Comparison of ENCODE assay signal across 1 cellular context in genomic region chr1:113874017-113874879, GRCh38.
TF ChIP-seq lines count a peak whose summit lies in the region.

No MANE protein-coding gene starts in this region.

TF ChIP-seq in K562, 482 proteins besides CTCF, POLR2A, EP300 and RAD21 (continued from another document and continues in another):
- no peak for TF ChIP-seq ZBTB34 (CRISPR knock-in tag; IDR thresholded peaks at IDR 0.05)
- no peak for TF ChIP-seq ZNF398 (CRISPR knock-in tag; IDR thresholded peaks at IDR 0.05)
- TF ChIP-seq U2AF1 (optimal IDR thresholded peaks at IDR 0.05; ENCODE audit: low read depth, low read length): no peak
- no peak for TF ChIP-seq NR2F6 (CRISPR knock-in tag; IDR thresholded peaks at IDR 0.05)
- TF ChIP-seq TBL1XR1 (IDR thresholded peaks at IDR 0.05; ENCODE audit: low read length in 2 of 2): no peak
- TF ChIP-seq ATF1 (CRISPR knock-in tag; IDR thresholded peaks at IDR 0.05): no peak
- peak; percentile 43; the same call in 1 of the 2 replicates for TF ChIP-seq ATF1 (tag; IDR thresholded peaks at IDR 0.05)
- TF ChIP-seq ZNF75A (CRISPR knock-in tag; IDR thresholded peaks at IDR 0.05): no peak
- no peak for TF ChIP-seq ZNF77 (CRISPR knock-in tag; IDR thresholded peaks at IDR 0.05)
- no peak for TF ChIP-seq TAL1 (IDR thresholded peaks at IDR 0.05)
- TF ChIP-seq NFXL1 (CRISPR knock-in tag; IDR thresholded peaks at IDR 0.05): no peak
- no peak for TF ChIP-seq HIVEP1 (CRISPR knock-in tag; IDR thresholded peaks at IDR 0.05)
- TF ChIP-seq E4F1 (CRISPR knock-in tag; IDR thresholded peaks at IDR 0.05; ENCODE audit: borderline replicate concordance): no peak
- 0 out of 2 replicates have a peak, but pooled peaks have one; percentile 7 for TF ChIP-seq CBFA2T3 (IDR thresholded peaks at IDR 0.05)
- no peak for TF ChIP-seq PHB2 (IDR thresholded peaks at IDR 0.05; ENCODE audit: low read depth)
- TF ChIP-seq HDAC6 (IDR thresholded peaks at IDR 0.05; ENCODE audit: low read depth, low read length): no peak
- peak; percentile 35 for TF ChIP-seq MEIS2 (IDR thresholded peaks at IDR 0.05; ENCODE audit: partially characterized antibody)
- no peak for TF ChIP-seq NR3C1 (CRISPR knock-in tag; IDR thresholded peaks at IDR 0.05)
- no peak for TF ChIP-seq ZNF507 (tag; conservative IDR thresholded peaks at IDR 0.05)
- no peak for TF ChIP-seq RREB1 (CRISPR knock-in tag; IDR thresholded peaks at IDR 0.05)
- no peak for TF ChIP-seq SIN3A (IDR thresholded peaks at IDR 0.05; ENCODE audit: borderline replicate concordance in 2 of 2, control insufficient read depth in 1 of 2, low read depth in 2 of 2, low read length in 2 of 2)
- no peak for TF ChIP-seq ZBTB33 (CRISPR knock-in tag; IDR thresholded peaks at IDR 0.05)
- TF ChIP-seq PBX2 (CRISPR knock-in tag; IDR thresholded peaks at IDR 0.05; ENCODE audit: low read depth): no peak
- 0 out of 2 replicates have a peak, but pooled peaks have one; percentile 21 for TF ChIP-seq PBX2 (tag; conservative IDR thresholded peaks at IDR 0.05; ENCODE audit: low read depth)
- TF ChIP-seq JUN (IDR thresholded peaks at IDR 0.05; ENCODE audit: borderline replicate concordance, low read depth, low read length): peak; percentile 40; the same call in 1 of the 2 replicates
- no peak for TF ChIP-seq JUN (CRISPR knock-in tag; IDR thresholded peaks at IDR 0.05; ENCODE audit: borderline replicate concordance)
- TF ChIP-seq SNIP1 (IDR thresholded peaks at IDR 0.05; ENCODE audit: low read depth): no peak
- TF ChIP-seq TEAD2 (tag; IDR thresholded peaks at IDR 0.05): no peak
- no peak for TF ChIP-seq ZBTB12 (CRISPR knock-in tag; IDR thresholded peaks at IDR 0.05)
- no peak for TF ChIP-seq ZNF174 (CRISPR knock-in tag; IDR thresholded peaks at IDR 0.05)
- no peak for TF ChIP-seq STAG1 (CRISPR knock-in tag; IDR thresholded peaks at IDR 0.05; ENCODE audit: borderline replicate concordance)
- TF ChIP-seq SRF (CRISPR knock-in tag; IDR thresholded peaks at IDR 0.05): no peak
- TF ChIP-seq ILK (tag; IDR thresholded peaks at IDR 0.05; ENCODE audit: borderline replicate concordance, low read depth): no peak
- no peak for TF ChIP-seq MTA3 (IDR thresholded peaks at IDR 0.05; ENCODE audit: borderline replicate concordance)
- TF ChIP-seq MED1 (CRISPR knock-in tag; IDR thresholded peaks at IDR 0.05; ENCODE audit: borderline replicate concordance): no peak
- no peak for TF ChIP-seq HMGN3 (IDR thresholded peaks at IDR 0.05; ENCODE audit: borderline replicate concordance, extremely low read depth, insufficient read length, low read depth, low read length)
- TF ChIP-seq MAZ (CRISPR knock-in tag; conservative IDR thresholded peaks at IDR 0.05 in 1 of 2, IDR thresholded peaks at IDR 0.05 in 1 of 2): peak in 1 of 2 experiments; percentile 42; a peak in 1 of 4 replicates
- TF ChIP-seq DLX4 (CRISPR knock-in tag; IDR thresholded peaks at IDR 0.05): no peak
- TF ChIP-seq IFI16 (CRISPR knock-in tag; IDR thresholded peaks at IDR 0.05): no peak
- TF ChIP-seq GATAD2B (IDR thresholded peaks at IDR 0.05; ENCODE audit: borderline replicate concordance): no peak
- TF ChIP-seq GTF2B (IDR thresholded peaks at IDR 0.05; ENCODE audit: extremely low read depth, insufficient read length): no peak
- no peak for TF ChIP-seq ZNF175 (CRISPR knock-in tag; IDR thresholded peaks at IDR 0.05; ENCODE audit: low read depth)
- TF ChIP-seq MAX (CRISPR knock-in tag; IDR thresholded peaks at IDR 0.05): no peak
- no peak for TF ChIP-seq OTX1 (CRISPR knock-in tag; IDR thresholded peaks at IDR 0.05)
- 0 out of 2 replicates have a peak, but pooled peaks have one; percentile 28 for TF ChIP-seq NR2C1 (IDR thresholded peaks at IDR 0.05)
- TF ChIP-seq NR2C1 (tag; IDR thresholded peaks at IDR 0.05): no peak
- TF ChIP-seq RFX1 (IDR thresholded peaks at IDR 0.05): no peak
- TF ChIP-seq NR4A1 (CRISPR knock-in tag; IDR thresholded peaks at IDR 0.05): no peak
- no peak for TF ChIP-seq NR4A1 (tag; IDR thresholded peaks at IDR 0.05)
- TF ChIP-seq ZNF263 (CRISPR knock-in tag; IDR thresholded peaks at IDR 0.05; ENCODE audit: borderline replicate concordance): no peak
- TF ChIP-seq RUNX1 (IDR thresholded peaks at IDR 0.05; ENCODE audit: low read depth): no peak
